8 cellular contexts compared by ENCODE assay signal in the genomic region with DNA sequence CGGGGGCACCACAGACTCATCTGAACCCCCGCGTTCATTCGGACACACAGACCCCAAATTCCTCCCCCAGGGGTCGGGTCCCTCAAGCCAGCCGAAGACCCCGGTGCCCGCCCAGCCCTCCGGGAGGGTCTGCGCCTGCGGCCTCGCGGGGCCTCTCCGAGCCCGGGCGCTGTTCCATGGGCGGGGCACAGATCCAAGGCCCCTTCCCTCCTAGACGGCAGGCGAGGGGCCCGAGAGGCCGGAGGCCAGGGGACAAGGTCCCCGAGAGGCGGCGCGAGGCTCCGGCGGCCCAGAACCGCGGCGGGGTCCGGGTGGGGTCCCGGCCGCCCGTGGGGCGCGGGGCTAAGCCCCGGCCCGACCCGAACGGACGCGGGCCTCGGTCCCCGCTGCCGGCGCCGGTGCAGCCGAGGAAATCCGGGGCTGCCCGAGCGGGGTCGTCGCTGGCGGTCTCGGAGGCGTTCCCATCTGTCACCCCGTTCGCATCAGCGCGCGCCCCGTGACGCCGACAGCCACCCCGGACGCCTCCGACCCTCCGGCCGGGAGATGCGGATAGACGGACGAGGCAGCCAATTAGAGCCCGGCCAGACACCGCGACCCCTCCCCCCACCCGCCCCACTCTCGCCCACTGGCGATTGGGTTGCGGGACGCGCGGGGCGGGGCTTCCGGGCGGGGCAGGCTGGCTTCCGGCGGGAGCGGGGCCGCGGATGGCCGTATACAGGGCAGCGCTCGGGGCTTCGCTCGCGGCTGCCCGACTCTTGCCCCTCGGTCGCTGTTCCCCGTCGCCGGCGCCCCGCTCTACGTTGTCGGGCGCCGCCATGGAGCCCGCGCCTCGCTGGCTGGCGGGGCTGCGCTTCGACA. TPM values are rescaled to one million over a fixed set of nuclear protein-coding genes. Genes with fewer than 3 reads are reported as not detected.
A peak's percentile ranks its signal among the peaks of the same experiment; 100 is the strongest.
DNase-seq lines count a peak whose midpoint lies in the region; ATAC-seq and TF ChIP-seq lines count a peak whose summit lies in the region.

A gene with protein sequence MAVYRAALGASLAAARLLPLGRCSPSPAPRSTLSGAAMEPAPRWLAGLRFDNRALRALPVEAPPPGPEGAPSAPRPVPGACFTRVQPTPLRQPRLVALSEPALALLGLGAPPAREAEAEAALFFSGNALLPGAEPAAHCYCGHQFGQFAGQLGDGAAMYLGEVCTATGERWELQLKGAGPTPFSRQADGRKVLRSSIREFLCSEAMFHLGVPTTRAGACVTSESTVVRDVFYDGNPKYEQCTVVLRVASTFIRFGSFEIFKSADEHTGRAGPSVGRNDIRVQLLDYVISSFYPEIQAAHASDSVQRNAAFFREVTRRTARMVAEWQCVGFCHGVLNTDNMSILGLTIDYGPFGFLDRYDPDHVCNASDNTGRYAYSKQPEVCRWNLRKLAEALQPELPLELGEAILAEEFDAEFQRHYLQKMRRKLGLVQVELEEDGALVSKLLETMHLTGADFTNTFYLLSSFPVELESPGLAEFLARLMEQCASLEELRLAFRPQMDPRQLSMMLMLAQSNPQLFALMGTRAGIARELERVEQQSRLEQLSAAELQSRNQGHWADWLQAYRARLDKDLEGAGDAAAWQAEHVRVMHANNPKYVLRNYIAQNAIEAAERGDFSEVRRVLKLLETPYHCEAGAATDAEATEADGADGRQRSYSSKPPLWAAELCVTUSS (plus strand): TSS at position 679 of the 858 bp plus-strand sequence. CDS start 26 bp downstream, at position 705.

- peak within 1 kb of the TSS; percentile 62 for H3K9ac ChIP-seq in rectal smooth muscle tissue (ENCODE audit: low read length)

- H3K4me3 Mint-ChIP-seq in T-helper 2 cell treated with Interferon-gamma antibody and Interleukin-4, amounts not matched to agents 5 μg/mL and 100 μg/mL, for 36 hours = peak within 1 kb of the TSS; percentile 86

- H3K4me3 ChIP-seq in ascending aorta (peak within 1 kb of the TSS; percentile 76 to 88), right cardiac atrium (ENCODE audit: low read length) (peak within 1 kb of the TSS; percentile 92), rectal smooth muscle tissue (ENCODE audit: low read length) (peak within 1 kb of the TSS; percentile 73), uterus (peak within 1 kb of the TSS; percentile 60 to 92)

- H3K36me3 Mint-ChIP-seq in T-helper 2 cell treated with Interferon-gamma antibody and Interleukin-4, amounts not matched to agents 5 μg/mL and 100 μg/mL, for 36 hours (ENCODE audit: low read depth) = peaks cover 19% of the 10 kb centered on the region

- ATAC-seq in HG02623 (IDR thresholded peaks at IDR 0.05; ENCODE audit: unreplicated experiment) = peak; percentile 67
- ATAC-seq in right cardiac atrium = peak; percentile 88 to 89

- H3K4me1 ChIP-seq in ascending aorta (peaks cover 13 to 14% of the 10 kb centered on the region in 2 donors), right cardiac atrium (ENCODE audit: control insufficient read depth, insufficient read depth, low read length) (peaks cover 2% of the 10 kb centered on the region), rectal smooth muscle tissue (ENCODE audit: control insufficient read depth, insufficient read depth, low read length) (peaks cover 13% of the 10 kb centered on the region), uterus (no peaks in the 10 kb centered on the region)

- H3K9me3 Mint-ChIP-seq in T-helper 2 cell treated with Interferon-gamma antibody and Interleukin-4, amounts not matched to agents 5 μg/mL and 100 μg/mL, for 36 hours = no peaks in the 10 kb centered on the region

- H3K27ac Mint-ChIP-seq in T-helper 2 cell treated with Interferon-gamma antibody and Interleukin-4, amounts not matched to agents 5 μg/mL and 100 μg/mL, for 36 hours = peak within 1 kb of the TSS; percentile 73

- peak; percentile 38 for TF ChIP-seq POLR2A in GM10847 (IDR thresholded peaks at IDR 0.05; ENCODE audit: extremely low read depth, insufficient read length)
- TF ChIP-seq POLR2A in uterus (IDR thresholded peaks at IDR 0.05) = peak; percentile 74 to 91

- intact Hi-C loops in ascending aorta (cut with DNase I) (loop anchor here (1.0 to 5.0 kb wide), 6 partner anchors 14 to 348 kb away; partner anchors contain the start of genes ALG12, CRELD2, LMF2 and NCAPH2), right cardiac atrium (cut with DNase I) (no loop called here), uterus (cut with DNase I; ENCODE audit: low total_unique reads) (loop anchor here (10.0 kb wide), 1 partner anchor 276 kb away; no protein-coding TSS in a partner anchor)

- H3K27me3 ChIP-seq in ascending aorta (no peaks in the 10 kb centered on the region), right cardiac atrium (ENCODE audit: control insufficient read depth, insufficient read depth) (no peaks in the 10 kb centered on the region), rectal smooth muscle tissue (ENCODE audit: control insufficient read depth, insufficient read depth, low read length) (no peaks in the 10 kb centered on the region), uterus (no peaks in the 10 kb centered on the region)

- H3K36me3 ChIP-seq in ascending aorta = peaks cover 11 to 12% of the 10 kb centered on the region in 2 donors
- H3K36me3 ChIP-seq in rectal smooth muscle tissue (ENCODE audit: control insufficient read depth, insufficient read depth, low read length) = no peaks in the 10 kb centered on the region
- H3K36me3 ChIP-seq in uterus = no peaks in the 10 kb centered on the region

- no peaks in the 10 kb centered on the region for H3K27me3 Mint-ChIP-seq in T-helper 2 cell treated with Interferon-gamma antibody and Interleukin-4, amounts not matched to agents 5 μg/mL and 100 μg/mL, for 36 hours (ENCODE audit: low read depth)

- no peak for TF ChIP-seq CTCF in ascending aorta (IDR thresholded peaks at IDR 0.05)
- TF ChIP-seq CTCF in uterus (IDR thresholded peaks at IDR 0.05) = peak in 1 of 4 experiments; percentile 6

- peak; percentile 48 for DNase-seq in NCI-H146 treated with DMSO at 0.1 percent for 48 hours (lab: John Stamatoyannopoulos, UW; ENCODE audit: unreplicated experiment)
- peak; percentile 89 for DNase-seq in T-helper 2 cell treated with Interferon-gamma antibody and Interleukin-4, amounts not matched to agents 5 μg/mL and 100 μg/mL, for 36 hours (ENCODE audit: low spot score)
- DNase-seq in ascending aorta (ENCODE audit: low spot score in 2 of 2) = peak; percentile 66 to 93
- DNase-seq in right cardiac atrium = peak; percentile 93 to 97 (median 97)
- DNase-seq in uterus = peak; percentile 90 to 93

- H3K27ac ChIP-seq in ascending aorta (peak within 1 kb of the TSS; percentile 68 to 80), right cardiac atrium (ENCODE audit: low read length) (peak within 1 kb of the TSS; percentile 76), rectal smooth muscle tissue (ENCODE audit: low read depth, low read length) (peak within 1 kb of the TSS; percentile 59), uterus (peak within 1 kb of the TSS; percentile 70 to 81)

- WGBS in right cardiac atrium = under 1% methylated on average over 109 of the region's 114 CpGs

- no peaks in the 10 kb centered on the region for H3K9me3 ChIP-seq in ascending aorta
- no peaks in the 10 kb centered on the region for H3K9me3 ChIP-seq in right cardiac atrium (ENCODE audit: control insufficient read depth, low read length)
- no peaks in the 10 kb centered on the region for H3K9me3 ChIP-seq in uterus

- H3K4me1 Mint-ChIP-seq in T-helper 2 cell treated with Interferon-gamma antibody and Interleukin-4, amounts not matched to agents 5 μg/mL and 100 μg/mL, for 36 hours (ENCODE audit: low read depth) = peaks cover 16% of the 10 kb centered on the region

RNA-seq across cellular contexts. Expression of the gene that starts here (rescaled TPM):
- total RNA-seq in ascending aorta (41.7 TPM), right cardiac atrium (10 to 100 TPM; 14.6 to 16.3 (median 15.3) TPM), uterus (10 to 100 TPM in 2 of 4 donors, 1 to 10 TPM in 2; 1.5 to 22.1 (median 10.0) TPM)
- polyA plus RNA-seq in right cardiac atrium = 17.1 TPM

Comparison
In these comparisons a context has a peak if more than half of its experiments do, and no peak if none do; other contexts are left out.
1. Peak in every context shown above with its lines: DNase-seq, ATAC-seq, H3K4me3 ChIP-seq and H3K27ac ChIP-seq.
2. intact Hi-C loops: an anchor here in ascending aorta (1.0 to 5.0 kb wide) and uterus (10.0 kb wide); none called in right cardiac atrium.